In genomic region chr21:41953831-41954653, GRCh38 we compare ENCODE assay signal across 8 cellular contexts. TPM values are rescaled to one million over a fixed set of nuclear protein-coding genes. Genes with fewer than 3 reads are reported as not detected.
DNase-seq lines count a peak whose midpoint lies in the region; ATAC-seq and TF ChIP-seq lines count a peak whose summit lies in the region.

C2CD2 (minus strand) TSS chr21:41954018; CDS start chr21:41953648, 370 bp downstream.

- POLR2A ChIA-PET in HCT116 (lab: Charles Lee): no interaction called here

- H3K27me3 ChIP-seq in HCT116 (ENCODE audit: insufficient read depth, low read length) (no peaks in the 10 kb centered on the region), brain microvascular endothelial cell (replicated peaks) (no peaks in the 10 kb centered on the region), iPS-18a (ENCODE audit: control insufficient read depth, insufficient read depth, low read length) (peaks cover 21% of the 10 kb centered on the region), sigmoid colon (no peaks in the 10 kb centered on the region)

- peak within 1 kb of the TSS; percentile 96 for H3K4me2 ChIP-seq in HCT116 (ENCODE audit: low read length)

- H3K79me2 ChIP-seq in HCT116 (ENCODE audit: insufficient read depth, low read length): peaks cover 43% of the 10 kb centered on the region

- H3K4me3 ChIP-seq in HCT116 (replicated peaks in 1 of 2; ENCODE audit: low read depth in 1 of 2, low read length in 2 of 2): peak within 1 kb of the TSS; percentile 68 to 83
- peak within 1 kb of the TSS; percentile 67 for H3K4me3 ChIP-seq in brain microvascular endothelial cell (ENCODE audit: low read depth, low read length)
- H3K4me3 ChIP-seq in iPS-18a (ENCODE audit: low read length): peak within 1 kb of the TSS; percentile 57
- peak within 1 kb of the TSS; percentile 54 to 96 (median 84) for H3K4me3 ChIP-seq in sigmoid colon

- ATAC-seq in HCT116: peak; percentile 79

- TF ChIP-seq EP300 in sigmoid colon (IDR thresholded peaks at IDR 0.05): no peak

- TF ChIP-seq CTCF in HCT116 (IDR thresholded peaks at IDR 0.05 in 2 of 3, conservative IDR thresholded peaks at IDR 0.05 in 1 of 3; ENCODE audit: borderline replicate concordance in 1 of 3, insufficient read depth in 1 of 3, low read depth in 2 of 3, low read length in 2 of 3): no peak
- TF ChIP-seq CTCF in brain microvascular endothelial cell (IDR thresholded peaks at IDR 0.05; ENCODE audit: low read depth, low read length, missing control alignments): peak; percentile 18
- no peak for TF ChIP-seq CTCF in sigmoid colon (IDR thresholded peaks at IDR 0.05)

- no peaks in the 10 kb centered on the region for H3K9me2 ChIP-seq in HCT116 (ENCODE audit: insufficient read depth)

- H3K9me3 ChIP-seq in HCT116 (ENCODE audit: control insufficient read depth in 1 of 2, insufficient read depth in 1 of 2, low read depth in 1 of 2, low read length in 2 of 2): no peaks in the 10 kb centered on the region
- H3K9me3 ChIP-seq in iPS-18a (ENCODE audit: control insufficient read depth, low read depth, low read length): no peaks in the 10 kb centered on the region
- no peaks in the 10 kb centered on the region for H3K9me3 ChIP-seq in sigmoid colon

- H3K27ac ChIP-seq in HCT116 (ENCODE audit: low read depth, low read length) (peak within 1 kb of the TSS; percentile 78; the same call in 1 of the 2 replicates), brain microvascular endothelial cell (peak within 1 kb of the TSS; percentile 30), iPS-18a (ENCODE audit: low read length) (no peak within 1 kb of the TSS), sigmoid colon (peak within 1 kb of the TSS; percentile 59 to 87 (median 76))

- H4K20me1 ChIP-seq in HCT116 (ENCODE audit: insufficient read depth): 0 out of 2 replicates have a peak, but pooled peaks cover 4% of the 10 kb centered on the region

- BruUV-seq in HCT116 (replicated peaks; lab: Mats Ljungman, UMichigan): no TSS peak

- RAD21 ChIA-PET in HCT116 (lab: Charles Lee; ENCODE audit: low non-redundant PET in 1 of 2, low total read pairs in 2 of 2, uncharacterized antibody in 2 of 2, unreplicated experiment in 2 of 2): no interaction called here

- CTCF ChIA-PET in HCT116 (lab: Charles Lee): no interaction called here

- in situ Hi-C loops in brain microvascular endothelial cell (cut with HindIII; ENCODE audit: low pct_ligation_motif_present, low sequenced_read_pairs): no loop called here

- DNase-seq in NCI-H1694 (lab: John Stamatoyannopoulos, UW) (peak; percentile 17), NCI-H1694 treated with DMSO at 0.1 percent for 48 hours (lab: John Stamatoyannopoulos, UW) (no peak), HCT116 (ENCODE audit: low read depth, low spot score) (no peak), OCI-M1 (lab: John Stamatoyannopoulos, UW) (peak; percentile 78), brain microvascular endothelial cell (no peak), sigmoid colon (peak; percentile 83), NCI-H1048 (lab: John Stamatoyannopoulos, UW) (no peak)

- H3K36me3 ChIP-seq in HCT116 (ENCODE audit: control insufficient read depth in 1 of 2, insufficient read depth in 2 of 2, low read length in 2 of 2): 0 out of 4 replicates have a peak, but pooled peaks cover 0 to 4% of the 10 kb centered on the region in 2 experiments
- H3K36me3 ChIP-seq in brain microvascular endothelial cell (replicated peaks): no peaks in the 10 kb centered on the region
- no peaks in the 10 kb centered on the region for H3K36me3 ChIP-seq in iPS-18a (ENCODE audit: control insufficient read depth, low read depth, low read length)
- no peaks in the 10 kb centered on the region for H3K36me3 ChIP-seq in sigmoid colon

- peaks cover 36 to 56% of the 10 kb centered on the region in 2 experiments for H3K4me1 ChIP-seq in HCT116 (ENCODE audit: control insufficient read depth in 1 of 2, insufficient read depth in 2 of 2, low read length in 2 of 2)
- H3K4me1 ChIP-seq in iPS-18a (ENCODE audit: control insufficient read depth, low read depth, low read length): peaks cover 21% of the 10 kb centered on the region
- H3K4me1 ChIP-seq in sigmoid colon: peaks cover 0 to 59% (median 42%) of the 10 kb centered on the region in 4 donors

- TF ChIP-seq RAD21 in HCT116 (IDR thresholded peaks at IDR 0.05; ENCODE audit: low read depth): no peak

- H2AFZ ChIP-seq in HCT116 (ENCODE audit: low read depth, low read length, poor library complexity, severe bottlenecking): no peak within 1 kb of the TSS

- WGBS in sigmoid colon, 2 donors: 4 to 6% methylated on average over 85 of the region's 85 CpGs

- TF ChIP-seq POLR2A in HCT116 (IDR thresholded peaks at IDR 0.05; ENCODE audit: borderline replicate concordance, extremely low read depth, insufficient read depth, insufficient read length): peak; percentile 59
- no peak for TF ChIP-seq POLR2A in sigmoid colon (IDR thresholded peaks at IDR 0.05)

- intact Hi-C loops in HCT116 (cut with micrococcal nuclease): loop anchor here (5.0 kb wide), 1 partner anchor 77 kb away; the partner anchor contains the start of gene PRDM15
- intact Hi-C loops in sigmoid colon (cut with DNase I): loop anchor here (1.0 to 2.0 kb wide), 3 partner anchors 23 to 75 kb away; partner anchors contain the start of genes PRDM15 and ZBTB21

- peak within 1 kb of the TSS; percentile 88 for H3K9ac ChIP-seq in HCT116 (ENCODE audit: low read length)
- H3K9ac ChIP-seq in iPS-18a (ENCODE audit: low read length): peak within 1 kb of the TSS; percentile 56

TF ChIP-seq in HCT116, 20 proteins besides CTCF, POLR2A, EP300 and RAD21:
- TF ChIP-seq POLR2AphosphoS5 (IDR thresholded peaks at IDR 0.05; ENCODE audit: low read depth, low read length) (peak; percentile 71), SRF (IDR thresholded peaks at IDR 0.05; ENCODE audit: low read depth) (no peak), ZFX (IDR thresholded peaks at IDR 0.05) (peak; percentile 90), ELF1 (IDR thresholded peaks at IDR 0.05; ENCODE audit: borderline replicate concordance, low read depth) (no peak)

RNA-seq across cellular contexts. Expression of gene C2CD2, which starts in this region (rescaled TPM):
- total RNA-seq in HCT116 (2021; ENCODE audit: unreplicated experiment) (22.0 TPM), sigmoid colon (10 to 100 TPM; 19.0 to 45.1 (median 22.2) TPM)
- polyA plus RNA-seq in HCT116 (2012): 13.1 and 13.2 TPM in 2 replicates
- 1 to 10 TPM; 1.8 to 8.3 (median 3.7) TPM for polyA plus RNA-seq in sigmoid colon

Comparison
In these comparisons a context has a peak if more than half of its experiments do, and no peak if none do; other contexts are left out.
1. DNase-seq: peak in NCI-H1694 (single experiment), OCI-M1 (single experiment) and sigmoid colon (single experiment); none in NCI-H1694 treated with DMSO at 0.1 percent for 48 hours (single experiment), HCT116 (single experiment), brain microvascular endothelial cell (single experiment) and NCI-H1048 (single experiment).
2. Peak in every context shown above with its lines, with median percentiles within 50 percentile points of each other: H3K4me3 ChIP-seq.